Comparison of ENCODE assay signal across 15 cellular contexts in genomic region chr10:102313221-102313896, GRCh38.
A peak's percentile ranks its signal among the peaks of the same experiment; 100 is the strongest.
DNase-seq lines count a peak whose midpoint lies in the region; ATAC-seq and TF ChIP-seq lines count a peak whose summit lies in the region.
"Had no signal": no experiment of that assay in that cellular context is flagged by ENCODE, and none has a peak within 500 bp of the region (broad histone marks: within the 10 kb centered on the region; RNA-seq: fewer than 3 reads in every experiment).

No MANE protein-coding gene starts in this region.

- H3K4me1 ChIP-seq in CD8-positive, alpha-beta memory T cell (ENCODE audit: insufficient read depth, low read length) = no peaks in the 10 kb centered on the region
- H3K4me1 ChIP-seq in esophagus muscularis mucosa = peaks cover 34 to 67% (median 51%) of the 10 kb centered on the region in 4 donors
- H3K4me1 ChIP-seq in prostate gland (replicated peaks) = no peaks in the 10 kb centered on the region
- no peaks in the 10 kb centered on the region for H3K4me1 ChIP-seq in OCI-LY7 (ENCODE audit: insufficient read depth, low read length, poor library complexity, severe bottlenecking)

- H3K4me2 ChIP-seq in OCI-LY7 (ENCODE audit: low read length) = no peak overlapping the region

- peaks cover 4% of the 10 kb centered on the region for H3K36me3 ChIP-seq in CD8-positive, alpha-beta memory T cell (ENCODE audit: insufficient read depth, low read length)
- H3K36me3 ChIP-seq in esophagus muscularis mucosa = peaks cover 0 to 3% (median 0%) of the 10 kb centered on the region in 4 donors
- no peaks in the 10 kb centered on the region for H3K36me3 ChIP-seq in prostate gland
- no peaks in the 10 kb centered on the region; the same call in 1 of the 2 replicates for H3K36me3 ChIP-seq in OCI-LY7 (ENCODE audit: insufficient read depth, low read length)
- H3K36me3 ChIP-seq: vagina had no signal

- H3K9me3 ChIP-seq in CD8-positive, alpha-beta memory T cell (ENCODE audit: low read length) = no peaks in the 10 kb centered on the region
- H3K9me3 ChIP-seq in esophagus muscularis mucosa = no peaks in the 10 kb centered on the region
- no peaks in the 10 kb centered on the region for H3K9me3 ChIP-seq in prostate gland
- no peaks in the 10 kb centered on the region for H3K9me3 ChIP-seq in OCI-LY7 (ENCODE audit: low read length)
- H3K9me3 ChIP-seq: vagina had no signal

- TF ChIP-seq POLR2A in esophagus muscularis mucosa (IDR thresholded peaks at IDR 0.05; ENCODE audit: low read depth) (no peak), prostate gland (IDR thresholded peaks at IDR 0.05) (no peak)

- no peak for TF ChIP-seq EP300 in esophagus muscularis mucosa (IDR thresholded peaks at IDR 0.05)

- no peaks in the 10 kb centered on the region for H4K20me1 ChIP-seq in OCI-LY7 (ENCODE audit: insufficient read depth, low read length)

- no peak overlapping the region for H3K27ac ChIP-seq in CD8-positive, alpha-beta memory T cell (ENCODE audit: low read depth, low read length)
- peak overlapping the region; percentile 54 to 62 (median 56) for H3K27ac ChIP-seq in esophagus muscularis mucosa (replicated peaks in 1 of 4)
- no peak overlapping the region for H3K27ac ChIP-seq in prostate gland
- no peak overlapping the region for H3K27ac ChIP-seq in OCI-LY7 (ENCODE audit: low read depth, low read length, poor library complexity, severe bottlenecking)
- H3K27ac ChIP-seq: vagina had no signal

- ATAC-seq in HG02759 (IDR thresholded peaks at IDR 0.05; ENCODE audit: unreplicated experiment) = no peak
- no peak for ATAC-seq in HG02885 (IDR thresholded peaks at IDR 0.05; ENCODE audit: poor library complexity, unreplicated experiment)
- ATAC-seq: GM12878, left lobe of liver had no signal

- H3K36me3 Mint-ChIP-seq in CD8-positive, alpha-beta memory T cell = peaks cover 0 to 11% (median 0%) of the 10 kb centered on the region in 3 donors

- CTCF ChIA-PET in CD8-positive, alpha-beta memory T cell (lab: Charles Lee) = interaction anchor here (0.8 to 1.5 kb wide), 3 partner anchors 9 to 38 kb away, joined by 3 to 5 read pairs (median 3); no protein-coding TSS in a partner anchor
- CTCF ChIA-PET in OCI-LY7 (lab: Charles Lee; ENCODE audit: unreplicated experiment) = no interaction called here

- H3K27ac Mint-ChIP-seq in CD8-positive, alpha-beta memory T cell = peak overlapping the region in 5 of 8 donors; percentile 14 to 52 (median 34)

- peaks cover 21 to 56% (median 51%) of the 10 kb centered on the region in 3 donors for H3K4me1 Mint-ChIP-seq in CD8-positive, alpha-beta memory T cell

- H3K27me3 Mint-ChIP-seq in CD8-positive, alpha-beta memory T cell = no peaks in the 10 kb centered on the region

- TF ChIP-seq CTCF in esophagus muscularis mucosa (IDR thresholded peaks at IDR 0.05) = no peak
- no peak for TF ChIP-seq CTCF in prostate gland (IDR thresholded peaks at IDR 0.05)
- TF ChIP-seq CTCF in OCI-LY7 (conservative IDR thresholded peaks at IDR 0.05; ENCODE audit: low read length) = no peak

- no peak overlapping the region for H3K4me3 ChIP-seq in CD8-positive, alpha-beta memory T cell (ENCODE audit: low read length)
- H3K4me3 ChIP-seq in esophagus muscularis mucosa (no peak overlapping the region), prostate gland (no peak overlapping the region), OCI-LY7 (ENCODE audit: low read depth, low read length, poor library complexity, severe bottlenecking) (no peak overlapping the region)
- H3K4me3 ChIP-seq: GM12878, vagina had no signal

- H3K9me3 Mint-ChIP-seq in CD8-positive, alpha-beta memory T cell = no peaks in the 10 kb centered on the region

- no peak overlapping the region for H3K4me3 Mint-ChIP-seq in CD8-positive, alpha-beta memory T cell

- H3K27me3 ChIP-seq in CD8-positive, alpha-beta memory T cell (ENCODE audit: insufficient read depth, low read length, poor library complexity, severe bottlenecking) = no peaks in the 10 kb centered on the region
- H3K27me3 ChIP-seq in esophagus muscularis mucosa = no peaks in the 10 kb centered on the region
- H3K27me3 ChIP-seq in prostate gland (replicated peaks; ENCODE audit: insufficient read depth) = no peaks in the 10 kb centered on the region
- H3K27me3 ChIP-seq: vagina had no signal

- no peak for DNase-seq in CD8-positive, alpha-beta memory T cell
- peak; percentile 38 for DNase-seq in M059J (ENCODE audit: low read depth)
- DNase-seq in esophagus muscularis mucosa (ENCODE audit: extremely low spot score) = peak; percentile 86
- peak; percentile 7 for DNase-seq in prostate gland (ENCODE audit: low spot score)
- no peak for DNase-seq in OCI-LY7 (ENCODE audit: low spot score)
- no peak for DNase-seq in central memory CD4-positive, alpha-beta T cell
- DNase-seq: activated CD4-positive, CD25-positive, alpha-beta regulatory T cell treated with anti-CD3 and anti-CD28 coated beads, Interleukin-2, amount 50 U/mL, for 72 hours; activated T-cell treated with anti-CD3 and anti-CD28 coated beads, Interleukin-2, amount 50 U/mL, for 48 hours; head of caudate nucleus; stimulated activated CD4-positive, alpha-beta T cell treated with anti-CD3 and anti-CD28 coated beads, Interleukin-2, amount 100 ng/mL, for 24 hours had no signal

- no peaks in the 10 kb centered on the region for H3K9me2 ChIP-seq in OCI-LY7 (ENCODE audit: insufficient read depth, low read length)

- POLR2A ChIA-PET in CD8-positive, alpha-beta memory T cell (lab: Charles Lee) = interaction anchor here (1.1 kb wide), 1 partner anchor 13 kb away, joined by 4 read pairs; no protein-coding TSS in a partner anchor
- POLR2A ChIA-PET in OCI-LY7 (lab: Charles Lee) = interaction anchor here (0.6 to 1.9 kb wide), 4 partner anchors 10 to 216 kb away, joined by 3 to 8 read pairs (median 4); no protein-coding TSS in a partner anchor

- intact Hi-C loops in esophagus muscularis mucosa (cut with DNase I) = no loop called here
- intact Hi-C loops in prostate gland (cut with DNase I) = no loop called here
- intact Hi-C loops in OCI-LY7 (cut with micrococcal nuclease; ENCODE audit: unreplicated experiment) = no loop called here

- H3K79me2 ChIP-seq in OCI-LY7 (ENCODE audit: insufficient read depth, low read depth, low read length) = no peaks in the 10 kb centered on the region

- no TSS peak for BruUV-seq in OCI-LY7 (replicated peaks; lab: Mats Ljungman, UMichigan)

- no peak overlapping the region for H2AFZ ChIP-seq in OCI-LY7 (ENCODE audit: low read length)

- WGBS in esophagus muscularis mucosa = 32% methylated on average over 8 of the region's 8 CpGs
- WGBS in prostate gland = 29% methylated on average over 8 of the region's 8 CpGs

Comparison
In these comparisons a context has a peak if more than half of its experiments do, and no peak if none do; other contexts are left out.
1. DNase-seq: peak in M059J (single experiment), esophagus muscularis mucosa (single experiment) and prostate gland (single experiment); none in CD8-positive, alpha-beta memory T cell (0 of 5), OCI-LY7 (single experiment) and central memory CD4-positive, alpha-beta T cell (single experiment).
2. H3K27ac ChIP-seq: peak in esophagus muscularis mucosa (4 of 4); none in CD8-positive, alpha-beta memory T cell (single experiment), prostate gland (0 of 2) and OCI-LY7 (single experiment).